In genomic region chr14:71363961-71364360, GRCh38 we compare ENCODE assay signal across 11 cellular contexts. TPM values are rescaled to one million over a fixed set of nuclear protein-coding genes. Genes with fewer than 3 reads are reported as not detected.
DNase-seq lines count a peak whose midpoint lies in the region; ATAC-seq, FAIRE-seq and TF ChIP-seq lines count a peak whose summit lies in the region.
"Had no signal": no experiment of that assay in that cellular context is flagged by ENCODE, and none has a peak within 500 bp of the region (broad histone marks: within the 10 kb centered on the region; RNA-seq: fewer than 3 reads in every experiment).

No MANE protein-coding gene starts in this region.

- POLR2A ChIA-PET in PC-3 (lab: Charles Lee; ENCODE audit: unreplicated experiment) = no interaction called here

- H3K79me2 ChIP-seq in PC-3 (ENCODE audit: low read length) (peaks cover 87% of the 10 kb centered on the region), osteoblast (ENCODE audit: insufficient read depth, low read length) (peaks cover 89% of the 10 kb centered on the region)

- no peak overlapping the region for H3K4me2 ChIP-seq in PC-3 (ENCODE audit: low read length)
- H3K4me2 ChIP-seq in osteoblast (ENCODE audit: insufficient read depth, low read length) = peak overlapping the region; percentile 46

- H3K9ac ChIP-seq in PC-3 (ENCODE audit: low read length) = no peak overlapping the region

- no peak overlapping the region for H2AFZ ChIP-seq in PC-3 (ENCODE audit: low read length)
- no peak overlapping the region for H2AFZ ChIP-seq in osteoblast (ENCODE audit: low read length)

- ATAC-seq in PC-3 (peak; percentile 34), HG03108 (IDR thresholded peaks at IDR 0.05; ENCODE audit: unreplicated experiment) (no peak), left colon (no peak)

- FAIRE-seq in small intestine (lab: Jason Lieb, UNC) = no peak
- FAIRE-seq: frontal cortex had no signal

- TF ChIP-seq EP300 in esophagus muscularis mucosa (IDR thresholded peaks at IDR 0.05) (peak; percentile 5), suprapubic skin (IDR thresholded peaks at IDR 0.05) (no peak)

- 35% methylated on average over 3 of the region's 3 CpGs for WGBS in esophagus muscularis mucosa
- WGBS in suprapubic skin = 46% methylated on average over 3 of the region's 3 CpGs
- WGBS in small intestine, 3 donors = 66 to 82% (median 79%) methylated on average over 3 of the region's 3 CpGs

- no peaks in the 10 kb centered on the region for H3K9me2 ChIP-seq in PC-3 (replicated peaks; ENCODE audit: low read length)

- no peaks in the 10 kb centered on the region for H3F3A ChIP-seq in PC-3 (ENCODE audit: low read length, unreplicated experiment)

- TF ChIP-seq CTCF in PC-3 (conservative IDR thresholded peaks at IDR 0.05; ENCODE audit: low read depth, low read length) (no peak), esophagus muscularis mucosa (IDR thresholded peaks at IDR 0.05) (no peak), osteoblast (IDR thresholded peaks at IDR 0.05; ENCODE audit: extremely low read depth, low read depth, low read length) (no peak), suprapubic skin (IDR thresholded peaks at IDR 0.05) (no peak)

- H3K4me3 ChIP-seq in PC-3 (ENCODE audit: low read length) (no peak overlapping the region), esophagus muscularis mucosa (no peak overlapping the region), osteoblast (ENCODE audit: insufficient read depth, low read length) (no peak overlapping the region), suprapubic skin (no peak overlapping the region), small intestine (ENCODE audit: low read depth in 1 of 2, low read length in 2 of 2) (no peak overlapping the region)

- intact Hi-C loops in PC-3 (cut with micrococcal nuclease) = no loop called here
- intact Hi-C loops in esophagus muscularis mucosa (cut with DNase I) = no loop called here
- intact Hi-C loops in left colon (cut with DNase I, micrococcal nuclease) = no loop called here

- no peaks in the 10 kb centered on the region for H3K36me3 ChIP-seq in PC-3 (ENCODE audit: low read depth, low read length)
- no peaks in the 10 kb centered on the region for H3K36me3 ChIP-seq in esophagus muscularis mucosa
- H3K36me3 ChIP-seq in osteoblast (ENCODE audit: insufficient read depth, low read length) = peaks cover 6% of the 10 kb centered on the region
- H3K36me3 ChIP-seq in suprapubic skin = no peaks in the 10 kb centered on the region
- no peaks in the 10 kb centered on the region for H3K36me3 ChIP-seq in small intestine (ENCODE audit: control insufficient read depth in 2 of 2, insufficient read depth in 2 of 2, low read length in 2 of 2)

- H3K4me1 ChIP-seq in PC-3 (ENCODE audit: insufficient read depth, low read length) (peaks cover 27% of the 10 kb centered on the region), esophagus muscularis mucosa (peaks cover 19 to 61% (median 45%) of the 10 kb centered on the region in 4 donors), osteoblast (ENCODE audit: insufficient read depth, low read length) (peaks cover 38% of the 10 kb centered on the region), suprapubic skin (peaks cover 21% of the 10 kb centered on the region), small intestine (ENCODE audit: control insufficient read depth in 2 of 2, insufficient read depth in 1 of 2, low read depth in 1 of 2, low read length in 1 of 2) (no peaks in the 10 kb centered on the region)

- H3K27ac ChIP-seq in PC-3 (ENCODE audit: low read length) = no peak overlapping the region
- peak overlapping the region; percentile 51 to 73 (median 66) for H3K27ac ChIP-seq in esophagus muscularis mucosa (replicated peaks in 1 of 4)
- H3K27ac ChIP-seq in osteoblast (ENCODE audit: low read depth, low read length) = peak overlapping the region; percentile 94
- H3K27ac ChIP-seq in suprapubic skin = no peak overlapping the region
- H3K27ac ChIP-seq in small intestine (ENCODE audit: low read depth in 1 of 2, low read length in 1 of 2) = peak overlapping the region in 1 of 2 donors; percentile 54

- H3K27me3 ChIP-seq in PC-3 (ENCODE audit: low read length) = no peaks in the 10 kb centered on the region
- no peaks in the 10 kb centered on the region for H3K27me3 ChIP-seq in esophagus muscularis mucosa
- H3K27me3 ChIP-seq in osteoblast (ENCODE audit: insufficient read depth, low read length) = no peaks in the 10 kb centered on the region
- H3K27me3 ChIP-seq in suprapubic skin = no peaks in the 10 kb centered on the region
- no peaks in the 10 kb centered on the region for H3K27me3 ChIP-seq in small intestine (ENCODE audit: control insufficient read depth in 2 of 2, insufficient read depth in 2 of 2, low read length in 2 of 2)

- DNase-seq in AG08395 (ENCODE audit: low spot score) (peak; percentile 22), PC-3 (no peak), esophagus muscularis mucosa (ENCODE audit: extremely low spot score) (no peak), osteoblast (ENCODE audit: insufficient read length, low spot score, missing footprints) (no peak), suprapubic skin (ENCODE audit: low spot score in 2 of 2) (no peak), left colon (no peak), small intestine (no peak)
- DNase-seq: activated CD4-positive, alpha-beta memory T cell treated with anti-CD3 and anti-CD28 coated beads for 36 hours; CD4-positive, alpha-beta memory T cell had no signal

- H3K9me3 ChIP-seq in PC-3 (ENCODE audit: low read length) (no peaks in the 10 kb centered on the region), esophagus muscularis mucosa (no peaks in the 10 kb centered on the region), osteoblast (ENCODE audit: low read depth, low read length) (no peaks in the 10 kb centered on the region), suprapubic skin (no peaks in the 10 kb centered on the region), small intestine (ENCODE audit: control insufficient read depth, low read depth) (no peaks in the 10 kb centered on the region)

- peaks cover 15% of the 10 kb centered on the region; the same call in 1 of the 2 replicates for H4K20me1 ChIP-seq in PC-3 (ENCODE audit: low read length)
- H4K20me1 ChIP-seq in osteoblast (ENCODE audit: insufficient read depth, low read length) = peaks cover 6% of the 10 kb centered on the region

- CTCF ChIA-PET in PC-3 (lab: Charles Lee) = no interaction called here

- no peak for TF ChIP-seq POLR2A in esophagus muscularis mucosa (IDR thresholded peaks at IDR 0.05; ENCODE audit: low read depth)
- no peak for TF ChIP-seq POLR2A in suprapubic skin (IDR thresholded peaks at IDR 0.05)

- BruUV-seq in PC-3 (replicated peaks; lab: Mats Ljungman, UMichigan) = no TSS peak

RNA-seq across cellular contexts. Expression of gene SIPA1L1, which starts 43.7 kb away (rescaled TPM):
- total RNA-seq in PC-3 (2014; rRNA removed) (42.4 and 42.7 TPM in 2 replicates), esophagus muscularis mucosa (10 to 100 TPM; 35.3 to 45.3 (median 40.4) TPM), osteoblast (86.3 and 99.2 TPM in 2 replicates), suprapubic skin (10 to 100 TPM; 38.4 to 64.4 (median 46.7) TPM), left colon (10 to 100 TPM; 53.1 to 61.8 TPM)
- 10 to 100 TPM; 23.3 to 50.1 (median 29.2) TPM for polyA plus RNA-seq in small intestine

Comparison
In these comparisons a context has a peak if more than half of its experiments do, and no peak if none do; other contexts are left out.
1. H3K27ac ChIP-seq: peak in esophagus muscularis mucosa (4 of 4) and osteoblast (single experiment); none in PC-3 (single experiment) and suprapubic skin (single experiment).